In the genomic region with DNA sequence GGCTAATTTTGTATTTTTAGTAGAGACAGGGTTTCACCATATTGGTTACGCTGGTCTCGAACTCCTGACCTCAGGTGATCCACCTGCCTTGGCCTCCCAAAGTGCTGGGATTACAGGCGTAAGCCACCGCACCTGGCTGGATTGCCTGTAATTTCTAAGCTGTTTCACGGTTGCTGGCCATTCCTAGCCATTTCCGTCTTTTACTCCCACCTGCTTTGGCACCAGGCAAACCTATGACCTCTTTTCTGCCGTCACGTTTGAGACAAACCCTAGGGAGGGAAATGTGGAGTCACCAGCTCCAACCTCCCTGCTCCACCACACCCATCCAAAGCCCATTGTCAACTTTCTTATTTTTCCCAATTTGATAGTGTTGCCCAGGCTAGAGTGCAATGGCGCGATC, we compare ENCODE assay signal across 11 cellular contexts. TPM values are rescaled to one million over a fixed set of nuclear protein-coding genes. Genes with fewer than 3 reads are reported as not detected.
DNase-seq lines count a peak whose midpoint lies in the region; ATAC-seq and TF ChIP-seq lines count a peak whose summit lies in the region.
"Had no signal": no experiment of that assay in that cellular context is flagged by ENCODE, and none has a peak within 500 bp of the region (broad histone marks: within the 10 kb centered on the region; RNA-seq: fewer than 3 reads in every experiment).

No MANE protein-coding gene starts in this region.

- TF ChIP-seq CTCF in right atrium auricular region (IDR thresholded peaks at IDR 0.05) (no peak), upper lobe of left lung (IDR thresholded peaks at IDR 0.05) (no peak), osteoblast (IDR thresholded peaks at IDR 0.05; ENCODE audit: extremely low read depth, low read depth, low read length) (no peak)

- H3K27me3 Mint-ChIP-seq in activated T-cell treated with anti-CD3 and anti-CD28 coated beads, Interleukin-2, amount 50 U/mL, for 72 hours (ENCODE audit: low read depth), result no peaks in the 10 kb centered on the region

- H3K27ac ChIP-seq in right atrium auricular region (peak overlapping the region in 1 of 2 donors; percentile 53), mucosa of rectum (ENCODE audit: low read depth in 2 of 2, low read length in 2 of 2) (peak overlapping the region; percentile 37 to 87), upper lobe of left lung (peak overlapping the region; percentile 78 to 91 (median 83)), osteoblast (ENCODE audit: low read depth, low read length) (no peak overlapping the region)

- H3K36me3 ChIP-seq in right atrium auricular region, result no peaks in the 10 kb centered on the region
- H3K36me3 ChIP-seq in mucosa of rectum (ENCODE audit: control insufficient read depth in 2 of 2, insufficient read depth in 2 of 2, low read length in 2 of 2), result no peaks in the 10 kb centered on the region
- no peaks in the 10 kb centered on the region for H3K36me3 ChIP-seq in upper lobe of left lung
- no peaks in the 10 kb centered on the region for H3K36me3 ChIP-seq in osteoblast (ENCODE audit: insufficient read depth, low read length)

- DNase-seq in left ventricle myocardium superior, result peak; percentile 9
- no peak for DNase-seq in right atrium auricular region (ENCODE audit: low spot score)
- no peak for DNase-seq in activated T-cell treated with anti-CD3 and anti-CD28 coated beads, Interleukin-2, amount 50 U/mL, for 72 hours
- DNase-seq in upper lobe of left lung, result no peak
- no peak for DNase-seq in osteoblast (ENCODE audit: insufficient read length, low spot score, missing footprints)
- DNase-seq in A172 (ENCODE audit: low spot score), result no peak
- DNase-seq: foreskin melanocyte, NCI-H2081 had no signal

- no peaks in the 10 kb centered on the region for H4K20me1 ChIP-seq in osteoblast (ENCODE audit: insufficient read depth, low read length)

- intact Hi-C loops in left ventricle myocardium superior (cut with micrococcal nuclease), result no loop called here

- 83 to 85% methylated on average over 10 of the region's 10 CpGs for WGBS in upper lobe of left lung, 2 donors

- H3K4me3 ChIP-seq in right atrium auricular region (peak overlapping the region in 1 of 2 donors; percentile 22), mucosa of rectum (ENCODE audit: low read length in 2 of 2) (peak overlapping the region in 1 of 2 donors; percentile 20), upper lobe of left lung (peak overlapping the region in 3 of 4 donors; percentile 34 to 47 (median 46)), osteoblast (ENCODE audit: insufficient read depth, low read length) (no peak overlapping the region)
- H3K4me3 ChIP-seq: K562 had no signal

- peak overlapping the region; percentile 94 for H3K27ac Mint-ChIP-seq in activated T-cell treated with anti-CD3 and anti-CD28 coated beads, Interleukin-2, amount 50 U/mL, for 72 hours

- H3K4me3 Mint-ChIP-seq in activated T-cell treated with anti-CD3 and anti-CD28 coated beads, Interleukin-2, amount 50 U/mL, for 72 hours, result peak overlapping the region; percentile 90

- TF ChIP-seq POLR2A in upper lobe of left lung (IDR thresholded peaks at IDR 0.05), result no peak

- H2AFZ ChIP-seq in osteoblast (ENCODE audit: low read length), result no peak overlapping the region

- H3K9me3 Mint-ChIP-seq in activated T-cell treated with anti-CD3 and anti-CD28 coated beads, Interleukin-2, amount 50 U/mL, for 72 hours, result no peaks in the 10 kb centered on the region

- H3K27me3 ChIP-seq in right atrium auricular region (no peaks in the 10 kb centered on the region), mucosa of rectum (ENCODE audit: control insufficient read depth in 2 of 2, insufficient read depth in 2 of 2, low read length in 2 of 2) (no peaks in the 10 kb centered on the region), upper lobe of left lung (no peaks in the 10 kb centered on the region), osteoblast (ENCODE audit: insufficient read depth, low read length) (no peaks in the 10 kb centered on the region)

- no peak for TF ChIP-seq EP300 in upper lobe of left lung (IDR thresholded peaks at IDR 0.05)

- peaks cover 12 to 14% of the 10 kb centered on the region in 2 donors for H3K36me3 Mint-ChIP-seq in activated T-cell treated with anti-CD3 and anti-CD28 coated beads, Interleukin-2, amount 50 U/mL, for 72 hours (ENCODE audit: insufficient read depth in 2 of 2)

- no peak overlapping the region for H3K4me2 ChIP-seq in osteoblast (ENCODE audit: insufficient read depth, low read length)

- H3K4me1 ChIP-seq in right atrium auricular region, result peaks cover 0 to 56% of the 10 kb centered on the region in 2 donors
- peaks cover 18 to 30% of the 10 kb centered on the region in 2 donors for H3K4me1 ChIP-seq in mucosa of rectum (ENCODE audit: control insufficient read depth in 2 of 2, insufficient read depth in 2 of 2, low read length in 2 of 2)
- H3K4me1 ChIP-seq in upper lobe of left lung, result peaks cover 35 to 78% (median 57%) of the 10 kb centered on the region in 4 donors
- H3K4me1 ChIP-seq in osteoblast (ENCODE audit: insufficient read depth, low read length), result peaks cover 6% of the 10 kb centered on the region

- no peak overlapping the region for H3K9ac ChIP-seq in mucosa of rectum (ENCODE audit: low read depth in 1 of 2, low read length in 2 of 2)

- ATAC-seq in left ventricle myocardium superior (no peak), upper lobe of left lung (ENCODE audit: low FRiP score in 2 of 2) (no peak), esophagus mucosa (no peak)
- no peak for ATAC-seq in activated T-cell treated with anti-CD3 and anti-CD28 coated beads, Interleukin-2, amount 50 U/mL, for 72 hours (replicated peaks in 1 of 2)
- ATAC-seq: K562 had no signal

- H3K9me3 ChIP-seq in right atrium auricular region (no peaks in the 10 kb centered on the region), mucosa of rectum (ENCODE audit: control insufficient read depth in 2 of 2, low read length in 2 of 2) (no peaks in the 10 kb centered on the region), upper lobe of left lung (no peaks in the 10 kb centered on the region), osteoblast (ENCODE audit: low read depth, low read length) (no peaks in the 10 kb centered on the region)

- peaks cover 79% of the 10 kb centered on the region for H3K4me1 Mint-ChIP-seq in activated T-cell treated with anti-CD3 and anti-CD28 coated beads, Interleukin-2, amount 50 U/mL, for 72 hours (ENCODE audit: low read depth)

- H3K79me2 ChIP-seq in osteoblast (ENCODE audit: insufficient read depth, low read length), result no peaks in the 10 kb centered on the region

RNA-seq across cellular contexts. Expression of gene GPR132, which starts 1.2 kb away (rescaled TPM):
- total RNA-seq in left ventricle myocardium superior (1.3 TPM), right atrium auricular region (1 to 10 TPM in 1 of 2 donors, under 1 TPM in 1; 0.67 to 1.2 TPM), upper lobe of left lung (10 to 100 TPM in 1 of 6 donors, 1 to 10 TPM in 5; 3.0 to 14.7 (median 7.0) TPM), esophagus mucosa (0.36 TPM), osteoblast (under 0.01 TPM in 2 replicates)
- total RNA-seq in activated T-cell treated with anti-CD3 and anti-CD28 coated beads, Interleukin-2, amount 50 U/mL, for 72 hours, result 10 to 100 TPM; 38.2 to 49.6 TPM
- total RNA-seq in A172 (2014; rRNA removed; shearing (Covaris generic)), result 0.19 TPM in 1 of 2 replicates, not detected in the other

RNA-seq across cellular contexts. Expression of gene CDCA4, which starts 43.1 kb away (rescaled TPM):
- total RNA-seq in left ventricle myocardium superior (1.9 TPM), right atrium auricular region (1 to 10 TPM; 3.3 to 5.1 TPM), upper lobe of left lung (10 to 100 TPM in 1 of 6 donors, 1 to 10 TPM in 4, under 1 TPM in 1; 0.89 to 10.3 (median 6.6) TPM), esophagus mucosa (21.8 TPM), osteoblast (13.3 and 13.8 TPM in 2 replicates)
- 10 to 100 TPM; 56.8 to 57.5 TPM for total RNA-seq in activated T-cell treated with anti-CD3 and anti-CD28 coated beads, Interleukin-2, amount 50 U/mL, for 72 hours
- 37.2 and 40.4 TPM in 2 replicates for total RNA-seq in A172 (2014; rRNA removed; shearing (Covaris generic))
